In the genomic region with DNA sequence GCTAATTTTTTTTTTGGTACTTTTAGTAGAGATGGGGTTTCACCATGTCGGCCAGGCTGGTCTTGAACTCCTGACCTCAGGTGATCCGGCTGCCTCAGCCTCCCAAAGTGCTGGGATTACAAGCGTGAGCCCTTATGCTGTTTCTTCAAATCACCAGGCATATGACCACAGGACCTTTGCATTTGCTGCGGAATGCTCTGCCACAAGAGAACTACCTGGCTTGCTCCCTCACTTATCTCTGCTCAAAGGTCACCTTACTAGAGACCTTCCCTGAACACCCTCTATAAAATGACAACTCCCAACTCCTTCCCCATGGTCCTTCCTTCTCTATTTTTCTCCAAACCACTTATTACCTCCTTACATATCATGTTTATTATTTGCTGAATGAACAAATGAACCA, we compare ENCODE assay signal across 10 cellular contexts. TPM values are rescaled to one million over a fixed set of nuclear protein-coding genes. Genes with fewer than 3 reads are reported as not detected.
A peak's percentile ranks its signal among the peaks of the same experiment; 100 is the strongest.
DNase-seq lines count a peak whose midpoint lies in the region; ATAC-seq, FAIRE-seq and TF ChIP-seq lines count a peak whose summit lies in the region.
"Had no signal": no experiment of that assay in that cellular context is flagged by ENCODE, and none has a peak within 500 bp of the region (broad histone marks: within the 10 kb centered on the region; RNA-seq: fewer than 3 reads in every experiment).

No MANE protein-coding gene starts in this region.

- TF ChIP-seq CTCF in OCI-LY1 (IDR thresholded peaks at IDR 0.05; ENCODE audit: low read length) (no peak), H1 (IDR thresholded peaks at IDR 0.05; ENCODE audit: control extremely low read depth in 1 of 3, insufficient read depth in 1 of 3, low read depth in 1 of 3, low read length in 3 of 3) (no peak), spleen (IDR thresholded peaks at IDR 0.05 in 8 of 11, conservative IDR thresholded peaks at IDR 0.05 in 3 of 11) (no peak)

- no peak overlapping the region for H2BK12ac ChIP-seq in H1 (ENCODE audit: low read depth, low read length)

- H2AK5ac ChIP-seq in H1 (ENCODE audit: low read depth, low read length): no peak overlapping the region; the same call in 1 of the 2 replicates

- no peaks in the 10 kb centered on the region for H3K9me3 Mint-ChIP-seq in CD8-positive, alpha-beta memory T cell

- H3K9me2 ChIP-seq in OCI-LY1 (ENCODE audit: low read depth, low read length): no peaks in the 10 kb centered on the region

- H3K56ac ChIP-seq in H1 (replicated peaks; ENCODE audit: insufficient read length, low read depth, low read length): no peak overlapping the region

- H4K20me1 ChIP-seq in OCI-LY1 (ENCODE audit: insufficient read depth, low read length) (no peaks in the 10 kb centered on the region), H1 (replicated peaks in 1 of 2; ENCODE audit: control insufficient read depth in 1 of 2, insufficient read depth in 2 of 2, low read length in 2 of 2) (peaks cover 0 to 3% of the 10 kb centered on the region in 2 experiments)

- POLR2A ChIA-PET in CD8-positive, alpha-beta memory T cell (lab: Charles Lee): interaction anchor here (2.9 kb wide), 1 partner anchor 48 kb away, joined by 13 read pairs; the partner anchor contains the start of gene ENDOG
- POLR2A ChIA-PET in H1 (lab: Charles Lee; ENCODE audit: partially characterized antibody): interaction anchor here (1.0 to 3.4 kb wide), 8 partner anchors 8 to 86 kb away, joined by 3 to 20 read pairs (median 5); partner anchors contain the start of genes ENDOG and ZDHHC12

- H3K27me3 ChIP-seq in CD8-positive, alpha-beta memory T cell (ENCODE audit: insufficient read depth, low read length, poor library complexity, severe bottlenecking): no peaks in the 10 kb centered on the region
- no peaks in the 10 kb centered on the region for H3K27me3 ChIP-seq in OCI-LY1 (ENCODE audit: insufficient read depth, low read length)
- H3K27me3 ChIP-seq in H1 (replicated peaks in 1 of 4; ENCODE audit: control insufficient read depth in 3 of 4, extremely low read depth in 1 of 4, insufficient read depth in 3 of 4, low read length in 3 of 4): no peaks in the 10 kb centered on the region
- no peaks in the 10 kb centered on the region for H3K27me3 ChIP-seq in neuron (ENCODE audit: insufficient read depth, low read length)
- H3K27me3 ChIP-seq in spleen (replicated peaks in 1 of 7): no peaks in the 10 kb centered on the region
- H3K27me3 ChIP-seq: right atrium auricular region had no signal

- no peak overlapping the region for H4K5ac ChIP-seq in H1 (ENCODE audit: insufficient read length, low read depth, low read length)

- FAIRE-seq in H1 (lab: Jason Lieb, UNC): no peak
- FAIRE-seq in H54 (lab: Jason Lieb, UNC): no peak

- H3K36me3 ChIP-seq in CD8-positive, alpha-beta memory T cell (ENCODE audit: insufficient read depth, low read length): no peaks in the 10 kb centered on the region
- no peaks in the 10 kb centered on the region for H3K36me3 ChIP-seq in OCI-LY1 (ENCODE audit: insufficient read depth, low read length)
- no peaks in the 10 kb centered on the region; a peak in 1 of 8 replicates for H3K36me3 ChIP-seq in H1 (ENCODE audit: control insufficient read depth in 2 of 4, insufficient read depth in 4 of 4, low read length in 3 of 4)
- peaks cover 10% of the 10 kb centered on the region for H3K36me3 ChIP-seq in neuron (ENCODE audit: insufficient read depth, low read length)
- H3K36me3 ChIP-seq in spleen: peaks cover 0 to 21% (median 5%) of the 10 kb centered on the region in 6 donors
- H3K36me3 ChIP-seq: right atrium auricular region had no signal

- intact Hi-C loops in spleen (cut with DNase I; ENCODE audit: low total_unique reads): no loop called here

- H2BK5ac ChIP-seq in H1 (ENCODE audit: low read depth, low read length): no peak overlapping the region

- H3K36me3 Mint-ChIP-seq in CD8-positive, alpha-beta memory T cell: peaks cover 0 to 30% (median 2%) of the 10 kb centered on the region in 3 donors

- H3K9ac ChIP-seq in OCI-LY1 (ENCODE audit: low read length) (peak overlapping the region; percentile 87; the same call in 1 of the 2 replicates), H1 (replicated peaks in 1 of 4; ENCODE audit: extremely low read depth in 1 of 4, low read depth in 3 of 4, low read length in 3 of 4) (peak overlapping the region in 1 of 4 experiments; percentile 28; a peak in 1 of 7 replicates)

- CTCF ChIA-PET in CD8-positive, alpha-beta memory T cell (lab: Charles Lee): interaction anchor here (2.1 kb wide), 1 partner anchor 18 kb away, joined by 9 read pairs; no protein-coding TSS in a partner anchor
- CTCF ChIA-PET in H1 (lab: Charles Lee; ENCODE audit: partially characterized antibody): interaction anchor here (0.9 to 2.9 kb wide), 7 partner anchors 7 to 135 kb away, joined by 3 to 15 read pairs (median 4); partner anchors contain the start of gene TBC1D13

- TF ChIP-seq POLR2A in H1 (IDR thresholded peaks at IDR 0.05; ENCODE audit: control extremely low read depth in 1 of 2, low read depth in 2 of 2, low read length in 2 of 2): no peak
- no peak for TF ChIP-seq POLR2A in H54 (IDR thresholded peaks at IDR 0.05; ENCODE audit: low read depth, low read length)
- TF ChIP-seq POLR2A in spleen (IDR thresholded peaks at IDR 0.05): no peak

- no peak overlapping the region for H2BK120ac ChIP-seq in H1 (replicated peaks; ENCODE audit: low read depth, low read length)

- no peak overlapping the region for H3K4ac ChIP-seq in H1 (replicated peaks; ENCODE audit: insufficient read length, low read depth, low read length)

- H4K8ac ChIP-seq in H1 (ENCODE audit: extremely low read depth, insufficient read depth, low read length): no peak overlapping the region

- H3K4me1 Mint-ChIP-seq in CD8-positive, alpha-beta memory T cell: peaks cover 34 to 50% (median 41%) of the 10 kb centered on the region in 3 donors

- H3K9me3 ChIP-seq in CD8-positive, alpha-beta memory T cell (ENCODE audit: low read length): no peaks in the 10 kb centered on the region
- H3K9me3 ChIP-seq in OCI-LY1 (ENCODE audit: low read length) (no peaks in the 10 kb centered on the region), H1 (ENCODE audit: insufficient read depth in 2 of 2, low read depth in 1 of 2, low read length in 1 of 2) (no peaks in the 10 kb centered on the region), neuron (ENCODE audit: low read length) (no peaks in the 10 kb centered on the region), spleen (peaks cover 0 to 2% (median 0%) of the 10 kb centered on the region in 8 donors)
- H3K9me3 ChIP-seq: right atrium auricular region had no signal

- H3K4me3 Mint-ChIP-seq in CD8-positive, alpha-beta memory T cell: peak overlapping the region; percentile 97 to 99 (median 97)

- H2BK15ac ChIP-seq in H1 (ENCODE audit: low read length): no peak overlapping the region

- H3K4me2 ChIP-seq in OCI-LY1 (ENCODE audit: low read length) (peak overlapping the region; percentile 99), H1 (ENCODE audit: insufficient read depth in 1 of 2, low read depth in 2 of 2, low read length in 2 of 2) (peak overlapping the region; percentile 85 to 98; a peak in 3 of 4 replicates)

- no peak overlapping the region for H2BK20ac ChIP-seq in H1 (ENCODE audit: low read length)

- no peak overlapping the region for H3K14ac ChIP-seq in H1 (ENCODE audit: insufficient read length)

- H3K4me3 ChIP-seq in CD8-positive, alpha-beta memory T cell (ENCODE audit: low read length): peak overlapping the region; percentile 87
- peak overlapping the region; percentile 90 for H3K4me3 ChIP-seq in OCI-LY1 (ENCODE audit: low read depth, low read length, poor library complexity, severe bottlenecking)
- peak overlapping the region; percentile 75 to 97 (median 90); a peak in 4 of 8 replicates for H3K4me3 ChIP-seq in H1 (ENCODE audit: extremely low read depth in 1 of 4, insufficient read depth in 2 of 4, low read depth in 3 of 4, low read length in 4 of 4)
- peak overlapping the region; percentile 95 for H3K4me3 ChIP-seq in neuron (ENCODE audit: low read length)
- peak overlapping the region in 4 of 8 donors; percentile 66 to 88 (median 82) for H3K4me3 ChIP-seq in spleen

- no peak for DNase-seq in CD8-positive, alpha-beta memory T cell
- DNase-seq in H1 (ENCODE audit: low read depth in 1 of 2, low spot score in 2 of 2) (no peak), G401 (ENCODE audit: low spot score) (no peak), H54 (ENCODE audit: insufficient read length, low spot score) (no peak), spleen (no peak)
- DNase-seq: NCI-H510A treated with DMSO at 0.1 percent for 48 hours had no signal

- H3K4me1 ChIP-seq in CD8-positive, alpha-beta memory T cell (ENCODE audit: insufficient read depth, low read length): peaks cover 19% of the 10 kb centered on the region
- H3K4me1 ChIP-seq in OCI-LY1 (ENCODE audit: insufficient read depth, low read length, severe bottlenecking) (peaks cover 21% of the 10 kb centered on the region), H1 (replicated peaks in 1 of 4; ENCODE audit: control insufficient read depth in 3 of 4, insufficient read depth in 4 of 4, low read length in 3 of 4) (peaks cover 0 to 3% (median 1%) of the 10 kb centered on the region in 4 experiments; a peak in 3 of 7 replicates), neuron (ENCODE audit: insufficient read depth, low read length) (peaks cover 12% of the 10 kb centered on the region), spleen (peaks cover 9 to 46% (median 29%) of the 10 kb centered on the region in 6 donors)

- H2AFZ ChIP-seq in OCI-LY1 (ENCODE audit: low read length): no peak overlapping the region
- no peak overlapping the region for H2AFZ ChIP-seq in H1 (ENCODE audit: low read length)
- H2AFZ ChIP-seq in neuron (ENCODE audit: low read depth, low read length): no peak overlapping the region

- H3K79me1 ChIP-seq in H1 (ENCODE audit: low read depth, low read length): peaks cover 3% of the 10 kb centered on the region; the same call in 1 of the 2 replicates

- peaks cover 12% of the 10 kb centered on the region; the same call in 1 of the 2 replicates for H3K23me2 ChIP-seq in H1 (ENCODE audit: low read depth, low read length)

- no peak for TF ChIP-seq EP300 in H1 (IDR thresholded peaks at IDR 0.05; ENCODE audit: borderline replicate concordance in 1 of 2, low read depth in 2 of 2, low read length in 2 of 2)

- H3F3A ChIP-seq in OCI-LY1 (ENCODE audit: insufficient read depth, low read length): no peaks in the 10 kb centered on the region

- WGBS in H1 (ENCODE audit: extremely low coverage in 1 of 2, insufficient coverage in 1 of 2, insufficient read length in 1 of 2, insufficient replicate concordance in 2 of 2, low coverage in 1 of 2, low lambda C conversion rate in 2 of 2, missing lambda C conversion rate in 1 of 2), 2 experiments: 100% methylated on average over 4 of the region's 4 CpGs; no CpG with 5 or more reads in 1 of the 2 experiments
- WGBS in spleen, 5 donors: 89 to 98% (median 92%) methylated on average over 4 of the region's 4 CpGs

- in situ Hi-C loops in G401 (cut with HindIII; ENCODE audit: low sequenced_read_pairs): no loop called here

- peak overlapping the region; percentile 98 to 100 (median 99) for H3K27ac Mint-ChIP-seq in CD8-positive, alpha-beta memory T cell

- no peaks in the 10 kb centered on the region for H3K79me2 ChIP-seq in OCI-LY1 (ENCODE audit: insufficient read depth, low read length)
- H3K79me2 ChIP-seq in H1 (ENCODE audit: control insufficient read depth in 1 of 2, insufficient read depth in 2 of 2, low read length in 2 of 2): peaks cover 0 to 12% of the 10 kb centered on the region in 2 experiments; a peak in 2 of 4 replicates

- ATAC-seq in HG02884 (IDR thresholded peaks at IDR 0.05; ENCODE audit: unreplicated experiment): no peak

- no peak overlapping the region for H3K18ac ChIP-seq in H1 (ENCODE audit: extremely low read depth, low read length)

- TF ChIP-seq RAD21 in H1 (IDR thresholded peaks at IDR 0.05 in 1 of 2, conservative IDR thresholded peaks at IDR 0.05 in 1 of 2; ENCODE audit: low read depth in 2 of 2, low read length in 2 of 2): no peak

- H3K27ac ChIP-seq in CD8-positive, alpha-beta memory T cell (ENCODE audit: low read depth, low read length): peak overlapping the region; percentile 95
- no peak overlapping the region for H3K27ac ChIP-seq in OCI-LY1 (ENCODE audit: low read depth, low read length, poor library complexity, severe bottlenecking)
- no peak overlapping the region for H3K27ac ChIP-seq in H1 (ENCODE audit: low read depth, low read length)
- peak overlapping the region in 2 of 8 donors; percentile 92 to 97 for H3K27ac ChIP-seq in spleen

- no peak overlapping the region for H4K91ac ChIP-seq in H1 (replicated peaks; ENCODE audit: insufficient read length, low read length)

- H3K23ac ChIP-seq in H1 (ENCODE audit: insufficient read length): no peak overlapping the region

- H3K27me3 Mint-ChIP-seq in CD8-positive, alpha-beta memory T cell: no peaks in the 10 kb centered on the region

RNA-seq across cellular contexts. Expression of gene ZER1, which starts 1.4 kb away (rescaled TPM):
- total RNA-seq in CD8-positive, alpha-beta memory T cell: 10 to 100 TPM; 18.3 to 18.7 TPM
- polyA plus RNA-seq in CD8-positive, alpha-beta memory T cell: 46.2 TPM
- total RNA-seq in H1 (2021; fragmentation: NEBNext Ultra II Directional; extraction: Animal tissue kit (Norgen Biotek cat#: 25700)): 20.5 and 22.6 TPM in 2 replicates
- polyA plus RNA-seq in H1 (2011; rRNA removed) (26.6 and 55.8 TPM in 2 replicates), spleen (10 to 100 TPM; 10.5 to 17.1 (median 13.1) TPM)
- 24.8 TPM for polyA plus RNA-seq in H1 (2011; cell fraction: cytosol; rRNA removed)
- 43.9 TPM for polyA plus RNA-seq in H1 (2011; cell fraction: nucleus; rRNA removed)
- polyA plus RNA-seq in H1 (2012, experiment 1 of 2): 12.0 to 19.7 TPM (median 18.3 TPM) in 4 replicates
- 17.9 TPM for polyA plus RNA-seq in H1 (2012, experiment 2 of 2)
- 12.2 TPM for polyA plus RNA-seq in H1 (2013, experiment 1 of 2)
- polyA plus RNA-seq in H1 (2013, experiment 2 of 2): 11.3 TPM
- polyA minus RNA-seq in H1 (2011; rRNA and poly(A)+ RNA removed): 25.9 and 30.5 TPM in 2 replicates
- 24.1 TPM for polyA minus RNA-seq in H1 (2011; cell fraction: cytosol; rRNA and poly(A)+ RNA removed)
- 20.3 TPM for polyA minus RNA-seq in H1 (2011; cell fraction: nucleus; rRNA and poly(A)+ RNA removed)
- total RNA-seq in G401 (2014; rRNA removed; shearing (Covaris generic)): 15.1 and 23.0 TPM in 2 replicates
- 10 to 100 TPM; 27.8 to 65.5 (median 38.0) TPM for total RNA-seq in spleen

RNA-seq across cellular contexts. Expression of gene TBC1D13, which starts 16.8 kb away (rescaled TPM):
- total RNA-seq in CD8-positive, alpha-beta memory T cell: 10 to 100 TPM; 23.0 to 24.6 TPM
- polyA plus RNA-seq in CD8-positive, alpha-beta memory T cell: 36.8 TPM
- 21.3 and 26.3 TPM in 2 replicates for total RNA-seq in H1 (2021; fragmentation: NEBNext Ultra II Directional; extraction: Animal tissue kit (Norgen Biotek cat#: 25700))
- polyA plus RNA-seq in H1 (2011; rRNA removed) (24.7 and 33.0 TPM in 2 replicates), spleen (10 to 100 TPM; 10.8 to 19.6 (median 16.8) TPM)
- polyA plus RNA-seq in H1 (2011; cell fraction: cytosol; rRNA removed): 18.0 TPM
- 26.8 TPM for polyA plus RNA-seq in H1 (2011; cell fraction: nucleus; rRNA removed)
- 17.9 to 24.5 TPM (median 20.3 TPM) in 4 replicates for polyA plus RNA-seq in H1 (2012, experiment 1 of 2)
- 23.3 TPM for polyA plus RNA-seq in H1 (2012, experiment 2 of 2)
- polyA plus RNA-seq in H1 (2013, experiment 1 of 2): 13.2 TPM
- 13.4 TPM for polyA plus RNA-seq in H1 (2013, experiment 2 of 2)
- 21.1 and 26.2 TPM in 2 replicates for polyA minus RNA-seq in H1 (2011; rRNA and poly(A)+ RNA removed)
- 8.7 TPM for polyA minus RNA-seq in H1 (2011; cell fraction: cytosol; rRNA and poly(A)+ RNA removed)
- polyA minus RNA-seq in H1 (2011; cell fraction: nucleus; rRNA and poly(A)+ RNA removed): 10.1 TPM
- total RNA-seq in G401 (2014; rRNA removed; shearing (Covaris generic)): 2.5 and 4.8 TPM in 2 replicates
- 10 to 100 TPM; 19.9 to 34.2 (median 27.7) TPM for total RNA-seq in spleen

RNA-seq across cellular contexts. Expression of gene ZDHHC12, which starts 46.4 kb away (rescaled TPM):
- 10 to 100 TPM; 76.1 to 82.0 TPM for total RNA-seq in CD8-positive, alpha-beta memory T cell
- polyA plus RNA-seq in CD8-positive, alpha-beta memory T cell: 67.3 TPM
- 32.8 and 35.0 TPM in 2 replicates for total RNA-seq in H1 (2021; fragmentation: NEBNext Ultra II Directional; extraction: Animal tissue kit (Norgen Biotek cat#: 25700))
- polyA plus RNA-seq in H1 (2011; rRNA removed) (93.8 and 121 TPM in 2 replicates), spleen (10 to 100 TPM; 31.7 to 51.0 (median 41.5) TPM)
- 78.5 TPM for polyA plus RNA-seq in H1 (2011; cell fraction: cytosol; rRNA removed)
- polyA plus RNA-seq in H1 (2011; cell fraction: nucleus; rRNA removed): 139 TPM
- polyA plus RNA-seq in H1 (2012, experiment 1 of 2): 23.3 to 48.0 TPM (median 44.7 TPM) in 4 replicates
- polyA plus RNA-seq in H1 (2012, experiment 2 of 2): 53.7 TPM
- 41.4 TPM for polyA plus RNA-seq in H1 (2013, experiment 1 of 2)
- 43.5 TPM for polyA plus RNA-seq in H1 (2013, experiment 2 of 2)
- 21.8 and 26.4 TPM in 2 replicates for polyA minus RNA-seq in H1 (2011; rRNA and poly(A)+ RNA removed)
- polyA minus RNA-seq in H1 (2011; cell fraction: cytosol; rRNA and poly(A)+ RNA removed): 45.5 TPM
- 34.7 TPM for polyA minus RNA-seq in H1 (2011; cell fraction: nucleus; rRNA and poly(A)+ RNA removed)
- 36.4 and 40.2 TPM in 2 replicates for total RNA-seq in G401 (2014; rRNA removed; shearing (Covaris generic))
- total RNA-seq in spleen: 10 to 100 TPM; 21.5 to 73.4 (median 24.4) TPM

RNA-seq across cellular contexts. Expression of gene ENDOG, which starts 48.0 kb away (rescaled TPM):
- total RNA-seq in CD8-positive, alpha-beta memory T cell: 10 to 100 TPM; 22.3 to 23.3 TPM
- 29.6 TPM for polyA plus RNA-seq in CD8-positive, alpha-beta memory T cell
- 17.5 and 22.4 TPM in 2 replicates for total RNA-seq in H1 (2021; fragmentation: NEBNext Ultra II Directional; extraction: Animal tissue kit (Norgen Biotek cat#: 25700))
- polyA plus RNA-seq in H1 (2011; rRNA removed) (23.4 and 31.8 TPM in 2 replicates), spleen (10 to 100 TPM; 13.3 to 16.2 (median 15.4) TPM)
- polyA plus RNA-seq in H1 (2011; cell fraction: cytosol; rRNA removed): 29.0 TPM
- polyA plus RNA-seq in H1 (2011; cell fraction: nucleus; rRNA removed): 27.0 TPM
- 4.1 to 11.5 TPM (median 10.3 TPM) in 4 replicates for polyA plus RNA-seq in H1 (2012, experiment 1 of 2)
- polyA plus RNA-seq in H1 (2012, experiment 2 of 2): 10.5 TPM
- 9.4 TPM for polyA plus RNA-seq in H1 (2013, experiment 1 of 2)
- 10.3 TPM for polyA plus RNA-seq in H1 (2013, experiment 2 of 2)
- polyA minus RNA-seq in H1 (2011; rRNA and poly(A)+ RNA removed): 5.8 and 7.4 TPM in 2 replicates
- polyA minus RNA-seq in H1 (2011; cell fraction: cytosol; rRNA and poly(A)+ RNA removed): 10.9 TPM
- 15.0 TPM for polyA minus RNA-seq in H1 (2011; cell fraction: nucleus; rRNA and poly(A)+ RNA removed)
- total RNA-seq in G401 (2014; rRNA removed; shearing (Covaris generic)): 31.6 and 67.6 TPM in 2 replicates
- 10 to 100 TPM in 5 of 7 donors, 1 to 10 TPM in 2; 9.6 to 16.9 (median 12.9) TPM for total RNA-seq in spleen

RNA-seq across cellular contexts. Expression of gene SPOUT1, which starts 59.3 kb away (rescaled TPM):
- 100 to 1,000 TPM; 137 to 143 TPM for total RNA-seq in CD8-positive, alpha-beta memory T cell
- polyA plus RNA-seq in CD8-positive, alpha-beta memory T cell: 77.3 TPM
- 73.4 and 77.8 TPM in 2 replicates for total RNA-seq in H1 (2021; fragmentation: NEBNext Ultra II Directional; extraction: Animal tissue kit (Norgen Biotek cat#: 25700))
- polyA plus RNA-seq in H1 (2011; rRNA removed): 69.2 and 100 TPM in 2 replicates
- 55.2 TPM for polyA plus RNA-seq in H1 (2011; cell fraction: cytosol; rRNA removed)
- 108 TPM for polyA plus RNA-seq in H1 (2011; cell fraction: nucleus; rRNA removed)
- 46.8 to 62.2 TPM (median 51.5 TPM) in 4 replicates for polyA plus RNA-seq in H1 (2012, experiment 1 of 2)
- polyA plus RNA-seq in H1 (2012, experiment 2 of 2): 32.7 TPM
- 21.3 TPM for polyA plus RNA-seq in H1 (2013, experiment 1 of 2)
- polyA plus RNA-seq in H1 (2013, experiment 2 of 2): 20.5 TPM
- polyA minus RNA-seq in H1 (2011; rRNA and poly(A)+ RNA removed): 42.9 and 47.9 TPM in 2 replicates
- 30.8 TPM for polyA minus RNA-seq in H1 (2011; cell fraction: cytosol; rRNA and poly(A)+ RNA removed)
- polyA minus RNA-seq in H1 (2011; cell fraction: nucleus; rRNA and poly(A)+ RNA removed): 58.3 TPM
- total RNA-seq in G401 (2014; rRNA removed; shearing (Covaris generic)): 31.3 and 40.1 TPM in 2 replicates
- 10 to 100 TPM; 34.9 to 54.3 (median 40.3) TPM for total RNA-seq in spleen
- polyA plus RNA-seq in spleen: 10 to 100 TPM; 31.9 to 53.5 (median 37.5) TPM
